In the genomic region with DNA sequence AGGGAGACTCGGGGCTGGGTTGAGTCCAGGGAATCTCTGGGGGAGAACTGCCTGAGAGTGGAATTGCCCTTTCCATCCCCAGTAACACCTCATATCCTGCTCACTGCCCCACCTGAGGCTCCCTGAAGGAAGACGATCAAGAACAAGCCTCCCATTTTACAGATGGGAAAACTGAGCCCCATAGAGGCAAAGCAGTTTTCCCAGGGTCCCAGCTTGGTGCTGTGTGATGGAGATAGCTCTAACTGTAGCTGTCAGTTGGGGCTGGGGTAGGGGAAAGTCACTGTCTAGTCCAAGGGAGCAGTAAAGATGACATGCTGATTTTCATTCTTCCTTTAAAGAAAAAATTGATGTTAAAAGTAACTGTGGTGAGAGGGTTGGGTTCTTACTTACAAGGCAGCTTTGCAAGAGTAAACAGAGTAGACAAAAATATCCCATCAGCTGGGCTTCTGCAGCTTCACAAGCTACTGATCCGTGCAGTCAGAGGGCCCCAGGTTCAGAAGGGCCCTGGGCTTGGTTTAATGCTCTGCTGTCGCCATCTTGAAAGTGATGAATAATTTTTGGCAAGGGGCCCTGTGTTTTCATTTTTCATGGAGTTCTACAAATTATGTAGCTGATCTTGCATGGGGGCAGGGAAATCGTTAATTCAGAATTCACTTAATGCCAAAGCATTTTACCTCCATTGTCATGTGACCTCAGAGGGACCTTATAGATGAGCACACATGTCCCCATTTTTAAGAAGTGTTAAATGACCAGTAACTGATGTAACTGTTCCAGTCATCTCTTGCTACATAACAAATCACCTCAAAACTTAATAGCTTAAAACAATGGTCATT, we compare ENCODE assay signal across 13 cellular contexts. TPM values are rescaled to one million over a fixed set of nuclear protein-coding genes. Genes with fewer than 3 reads are reported as not detected.
DNase-seq lines count a peak whose midpoint lies in the region; ATAC-seq, FAIRE-seq and TF ChIP-seq lines count a peak whose summit lies in the region.
"Had no signal": no experiment of that assay in that cellular context is flagged by ENCODE, and none has a peak within 500 bp of the region (broad histone marks: within the 10 kb centered on the region; RNA-seq: fewer than 3 reads in every experiment).

No MANE protein-coding gene starts in this region.

- intact Hi-C loops in Right ventricle myocardium inferior (cut with DNase I): no loop called here
- intact Hi-C loops in HepG2 (cut with micrococcal nuclease; ENCODE audit: unreplicated experiment): no loop called here
- intact Hi-C loops in uterus (cut with DNase I; ENCODE audit: low total_unique reads): no loop called here

- no peak for FAIRE-seq in HepG2 (lab: Jason Lieb, UNC)

- TF ChIP-seq EP300 in HepG2 (IDR thresholded peaks at IDR 0.05; ENCODE audit: low read depth in 2 of 2, low read length in 2 of 2) (no peak), HepG2 (CRISPR knock-in tag; IDR thresholded peaks at IDR 0.05; ENCODE audit: borderline replicate concordance) (no peak)

- H4K20me1 ChIP-seq in HepG2 (ENCODE audit: insufficient read depth, low read length): no peaks in the 10 kb centered on the region

- H3K9me3 Mint-ChIP-seq in WTC11: peaks cover 3% of the 10 kb centered on the region; the same call in 1 of the 2 replicates
- peaks cover 3% of the 10 kb centered on the region for H3K9me3 Mint-ChIP-seq in chondrocyte (ENCODE audit: low read depth)
- H3K9me3 Mint-ChIP-seq: endodermal cell, GM23338 had no signal

- TF ChIP-seq POLR2A in HepG2 (IDR thresholded peaks at IDR 0.05; ENCODE audit: insufficient read depth in 1 of 2, low read depth in 2 of 2, low read length in 2 of 2) (no peak), uterus (IDR thresholded peaks at IDR 0.05) (no peak)

- H3K4me3 Mint-ChIP-seq in WTC11 (no peak overlapping the region), chondrocyte (ENCODE audit: unreplicated experiment) (no peak overlapping the region)
- H3K4me3 Mint-ChIP-seq: endodermal cell, GM23338 had no signal

- no peak overlapping the region for H2AFZ ChIP-seq in HepG2 (ENCODE audit: low read length)
- H2AFZ ChIP-seq: GM23338 had no signal

- 67% methylated on average over 5 of the region's 5 CpGs for WGBS in HepG2 (ENCODE audit: low lambda C conversion rate)

- no TSS peak for BruUV-seq in HepG2 (replicated peaks; lab: Mats Ljungman, UMichigan)

- H3K27me3 ChIP-seq in right atrium auricular region (no peaks in the 10 kb centered on the region), HepG2 (ENCODE audit: control insufficient read depth in 1 of 2, insufficient read depth in 2 of 2, low read length in 2 of 2) (peaks cover 0 to 13% of the 10 kb centered on the region in 2 experiments; a peak in 4 of 5 replicates), uterus (no peaks in the 10 kb centered on the region), foreskin keratinocyte (peaks cover 11% of the 10 kb centered on the region)

- H3K27me3 Mint-ChIP-seq in WTC11 (ENCODE audit: low read depth) (peaks cover 16% of the 10 kb centered on the region), chondrocyte (ENCODE audit: low read depth) (peaks cover 12% of the 10 kb centered on the region)

- H3K36me3 Mint-ChIP-seq in WTC11 (no peaks in the 10 kb centered on the region), chondrocyte (ENCODE audit: low read depth) (peaks cover 1% of the 10 kb centered on the region)

- H3K36me3 ChIP-seq in right atrium auricular region (no peaks in the 10 kb centered on the region), HepG2 (replicated peaks in 1 of 2; ENCODE audit: control insufficient read depth in 1 of 2, insufficient read depth in 2 of 2, low read length in 2 of 2) (no peaks in the 10 kb centered on the region), uterus (no peaks in the 10 kb centered on the region)

- H3K4me1 ChIP-seq in right atrium auricular region: peaks cover 0 to 35% of the 10 kb centered on the region in 2 donors
- H3K4me1 ChIP-seq in HepG2 (ENCODE audit: insufficient read depth, low read length): peaks cover 34% of the 10 kb centered on the region
- no peaks in the 10 kb centered on the region for H3K4me1 ChIP-seq in uterus
- H3K4me1 ChIP-seq in foreskin keratinocyte: no peaks in the 10 kb centered on the region

- H3K4me1 Mint-ChIP-seq in WTC11 (peaks cover 8% of the 10 kb centered on the region), chondrocyte (ENCODE audit: low read depth) (peaks cover 10% of the 10 kb centered on the region)

- TF ChIP-seq RAD21 in HepG2 (CRISPR knock-in tag; IDR thresholded peaks at IDR 0.05): no peak

- ATAC-seq in Right ventricle myocardium inferior: no peak
- ATAC-seq in WTC11: no peak
- ATAC-seq in HepG2: no peak
- ATAC-seq in foreskin keratinocyte: no peak
- ATAC-seq: GM23338 had no signal

- in situ Hi-C loops in HepG2 (cut with HindIII; ENCODE audit: extremely low pct_ligation_motif_present, low pct_unique_long_range_greater_than_20kb): no loop called here

- CTCF ChIA-PET in WTC11 (lab: Charles Lee): interaction anchor here (0.7 to 3.3 kb wide), 4 partner anchors 25 to 126 kb away, joined by 3 to 15 read pairs (median 11); no protein-coding TSS in a partner anchor
- CTCF ChIA-PET in HepG2 (lab: Yijun Ruan, JAX; ENCODE audit: low intra/inter-chr PET ratio, low total read pairs): no interaction called here

- DNase-seq in right atrium auricular region (ENCODE audit: low spot score) (no peak), Right ventricle myocardium inferior (ENCODE audit: missing footprints) (no peak), WTC11 (ENCODE audit: low spot score) (no peak), HepG2 (ENCODE audit: low spot score) (no peak), uterus (no peak), chondrocyte (ENCODE audit: low spot score) (no peak), foreskin keratinocyte (no peak), NCI-H146 (lab: John Stamatoyannopoulos, UW) (no peak)
- DNase-seq: endodermal cell, NCI-H69, T1000 had no signal

- H3K9ac ChIP-seq in HepG2 (ENCODE audit: insufficient read depth, low read depth, low read length): no peak overlapping the region

- TF ChIP-seq CTCF in right atrium auricular region (IDR thresholded peaks at IDR 0.05) (no peak), WTC11 (IDR thresholded peaks at IDR 0.05) (no peak), HepG2 (CRISPR knock-in tag; IDR thresholded peaks at IDR 0.05) (no peak), uterus (IDR thresholded peaks at IDR 0.05) (no peak), chondrocyte (IDR thresholded peaks at IDR 0.05) (no peak), foreskin keratinocyte (conservative IDR thresholded peaks at IDR 0.05) (no peak)

- no peak overlapping the region for H3K27ac Mint-ChIP-seq in WTC11
- H3K27ac Mint-ChIP-seq in chondrocyte (ENCODE audit: unreplicated experiment): no peak overlapping the region
- H3K27ac Mint-ChIP-seq: endodermal cell, GM23338 had no signal

- no peaks in the 10 kb centered on the region for H3K79me2 ChIP-seq in HepG2 (ENCODE audit: insufficient read depth, low read length)

- H3K27ac ChIP-seq in right atrium auricular region (peak overlapping the region; percentile 38 to 46), HepG2 (ENCODE audit: extremely low read length, insufficient read depth, low read length) (no peak overlapping the region), uterus (peak overlapping the region; percentile 37 to 71), foreskin keratinocyte (no peak overlapping the region)
- H3K27ac ChIP-seq: C4-2B had no signal

- POLR2A ChIA-PET in WTC11 (lab: Charles Lee) (interaction anchor here (0.6 kb wide), 1 partner anchor 100 kb away, joined by 7 read pairs; no protein-coding TSS in a partner anchor), HepG2 (lab: Yijun Ruan, JAX) (no interaction called here)

- no peak overlapping the region for H3K4me3 ChIP-seq in right atrium auricular region
- no peak overlapping the region for H3K4me3 ChIP-seq in HepG2 (replicated peaks in 1 of 3; ENCODE audit: insufficient read depth in 1 of 3, low read depth in 2 of 3, low read length in 3 of 3)
- H3K4me3 ChIP-seq in uterus: no peak overlapping the region
- H3K4me3 ChIP-seq: GM23338 had no signal

- H3K4me2 ChIP-seq in HepG2 (ENCODE audit: low read depth, low read length): no peak overlapping the region
- H3K4me2 ChIP-seq: GM23338 had no signal

- H3K9me3 ChIP-seq in right atrium auricular region (peaks cover 0 to 7% of the 10 kb centered on the region in 2 donors), HepG2 (ENCODE audit: low read length) (no peaks in the 10 kb centered on the region), uterus (no peaks in the 10 kb centered on the region)

TF ChIP-seq in WTC11, 78 proteins besides CTCF, POLR2A, EP300 and RAD21 (continues in another document):
- TF ChIP-seq GTF2I (CRISPR knock-in tag; conservative IDR thresholded peaks at IDR 0.05): 0 out of 2 replicates have a peak, but pooled peaks have one; percentile 45

RNA-seq across cellular contexts. Expression of gene TNFRSF1B, which starts 17.6 kb away (rescaled TPM):
- 10 to 100 TPM; 17.0 to 25.6 TPM for total RNA-seq in right atrium auricular region
- 19.0 TPM for total RNA-seq in Right ventricle myocardium inferior
- total RNA-seq in WTC11 (2021): 1.6 to 2.7 TPM (median 2.1 TPM) in 3 replicates
- total RNA-seq in HepG2 (2016; rRNA removed; fragmentation: Illumina TruSeq; extraction: Trizol): 0.04 TPM in 1 of 2 replicates, not detected in the other
- not detected in 2 replicates for total RNA-seq in HepG2 (2016; cell fraction: cytosol; rRNA removed; fragmentation: Illumina TruSeq; extraction: Trizol; ENCODE audit: low read depth)
- not detected in 2 replicates for total RNA-seq in HepG2 (2016; cell fraction: insoluble cytoplasmic fraction; rRNA removed; fragmentation: Illumina TruSeq; extraction: Trizol)
- total RNA-seq in HepG2 (2016; cell fraction: membrane; rRNA removed; fragmentation: Illumina TruSeq; extraction: Trizol): not detected in 2 replicates
- not detected in 2 replicates for total RNA-seq in HepG2 (2016; cell fraction: nucleus; rRNA removed; fragmentation: Illumina TruSeq; extraction: Trizol)
- 0.11 and 0.29 TPM in 2 replicates for polyA plus RNA-seq in HepG2 (2011; rRNA removed)
- 0.05 and 0.07 TPM in 2 replicates for polyA plus RNA-seq in HepG2 (2011; cell fraction: cytosol; rRNA removed)
- polyA plus RNA-seq in HepG2 (2011; cell fraction: nucleus; rRNA removed): 0.05 TPM in 2 replicates
- not detected in 2 replicates for polyA plus RNA-seq in HepG2 (2012)
- not detected in 2 replicates for polyA plus RNA-seq in HepG2 (2016; cell fraction: cytosol; fragmentation: Illumina TruSeq; extraction: Trizol; ENCODE audit: low read depth)
- polyA plus RNA-seq in HepG2 (2016; cell fraction: insoluble cytoplasmic fraction; fragmentation: Illumina TruSeq; extraction: Trizol; ENCODE audit: low read depth): not detected in 2 replicates
- not detected in 2 replicates for polyA plus RNA-seq in HepG2 (2016; cell fraction: membrane; fragmentation: Illumina TruSeq; extraction: Trizol; ENCODE audit: low read depth)
- polyA plus RNA-seq in HepG2 (2016; cell fraction: nucleus; fragmentation: Illumina TruSeq; extraction: Trizol; ENCODE audit: insufficient read depth, low read depth): not detected in 2 replicates
- polyA minus RNA-seq in HepG2 (2011; rRNA and poly(A)+ RNA removed; ENCODE audit: low replicate concordance): 0.14 and 1.1 TPM in 2 replicates
- polyA minus RNA-seq in HepG2 (2011; cell fraction: cytosol; rRNA and poly(A)+ RNA removed): not detected in 2 replicates
- 0.90 TPM in 1 of 2 replicates, not detected in the other for polyA minus RNA-seq in HepG2 (2011; cell fraction: nucleus; rRNA and poly(A)+ RNA removed)
- total RNA-seq in uterus: 10 to 100 TPM in 3 of 4 donors, 1 to 10 TPM in 1; 8.8 to 53.4 (median 24.2) TPM
- total RNA-seq in chondrocyte: 0.22 TPM in 1 of 3 replicates, not detected in the others
- total RNA-seq in foreskin keratinocyte: 0.07 and 0.14 TPM in 2 replicates
- polyA plus RNA-seq in foreskin keratinocyte: 0.02 and 0.03 TPM in 2 replicates

Comparison
In these comparisons a context has a peak if more than half of its experiments do, and no peak if none do; other contexts are left out.
1. H3K27ac ChIP-seq: peak in right atrium auricular region (2 of 2) and uterus (2 of 2); none in HepG2 (single experiment) and foreskin keratinocyte (single experiment).